ENCODE assay signal across 22 cellular contexts in the genomic region with DNA sequence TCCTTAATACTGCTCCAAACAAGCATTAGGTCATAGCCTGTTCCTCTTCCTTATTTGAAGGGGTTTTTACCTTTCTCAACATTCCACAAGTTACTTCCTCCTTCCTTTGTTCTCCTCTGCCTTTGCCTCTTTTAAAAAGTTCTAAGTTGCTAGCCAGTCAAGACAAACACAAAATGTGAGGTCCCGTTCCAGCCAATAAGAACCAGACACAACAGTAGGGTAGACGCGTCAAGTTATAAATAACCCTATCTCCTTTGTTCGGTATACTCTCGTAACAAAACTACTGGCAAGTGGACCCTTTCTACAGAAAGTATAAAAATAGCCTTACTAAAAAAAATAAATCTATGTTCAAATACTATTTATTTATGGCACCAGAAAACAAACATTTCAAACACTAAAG. TPM values are rescaled to one million over a fixed set of nuclear protein-coding genes. Genes with fewer than 3 reads are reported as not detected.
DNase-seq lines count a peak whose midpoint lies in the region; ATAC-seq, FAIRE-seq and TF ChIP-seq lines count a peak whose summit lies in the region.
"Had no signal": no experiment of that assay in that cellular context is flagged by ENCODE, and none has a peak within 500 bp of the region (broad histone marks: within the 10 kb centered on the region; RNA-seq: fewer than 3 reads in every experiment).

No MANE protein-coding gene starts in this region.

- no peak for TF ChIP-seq POLR2A in heart left ventricle (IDR thresholded peaks at IDR 0.05)

- H3K36me3 Mint-ChIP-seq in nephron progenitor cell (ENCODE audit: low read depth) (no peaks in the 10 kb centered on the region), type B pancreatic cell (no peaks in the 10 kb centered on the region)

- H3K36me3 ChIP-seq in heart left ventricle, result no peaks in the 10 kb centered on the region
- no peaks in the 10 kb centered on the region for H3K36me3 ChIP-seq in bronchial epithelial cell (ENCODE audit: control insufficient read depth, insufficient read depth, low read length)

- 25 to 60% (median 42%) methylated on average over 5 of the region's 5 CpGs for WGBS in heart left ventricle, 4 donors
- 40% methylated on average over 5 of the region's 5 CpGs for WGBS in right cardiac atrium

- H3K9me3 ChIP-seq in heart left ventricle (no peaks in the 10 kb centered on the region), right cardiac atrium (ENCODE audit: control insufficient read depth, low read length) (no peaks in the 10 kb centered on the region)

- peaks cover 0 to 3% (median 0%) of the 10 kb centered on the region in 12 donors for H3K4me1 ChIP-seq in heart left ventricle
- no peaks in the 10 kb centered on the region for H3K4me1 ChIP-seq in right cardiac atrium (ENCODE audit: control insufficient read depth, insufficient read depth, low read length)

- intact Hi-C loops in heart left ventricle (cut with DNase I) (no loop called here), right cardiac atrium (cut with DNase I) (no loop called here)

- H3K27me3 ChIP-seq in heart left ventricle, result peaks cover 0 to 38% (median 0%) of the 10 kb centered on the region in 9 donors
- H3K27me3 ChIP-seq in right cardiac atrium (ENCODE audit: control insufficient read depth, insufficient read depth), result no peaks in the 10 kb centered on the region
- no peaks in the 10 kb centered on the region for H3K27me3 ChIP-seq in bronchial epithelial cell (ENCODE audit: control insufficient read depth, insufficient read depth, low read length)

- H3K4me3 Mint-ChIP-seq in nephron progenitor cell (no peak overlapping the region), type B pancreatic cell (no peak overlapping the region)

- FAIRE-seq in bronchial epithelial cell (lab: Jason Lieb, UNC), result no peak
- FAIRE-seq: A204.1, D721Med, GM18507, HTR-8/SVneo had no signal

- ATAC-seq in heart left ventricle (peak in 3 of 4 donors; percentile 73 to 81 (median 78)), right cardiac atrium (no peak), GM18873 (IDR thresholded peaks at IDR 0.05; ENCODE audit: low FRiP score, unreplicated experiment) (no peak)

- H3K4me3 ChIP-seq in heart left ventricle (peak overlapping the region in 8 of 12 donors; percentile 24 to 47 (median 37)), right cardiac atrium (ENCODE audit: low read length) (no peak overlapping the region), bronchial epithelial cell (ENCODE audit: low read depth, low read length) (no peak overlapping the region)

- H3K9me3 Mint-ChIP-seq in nephron progenitor cell, result no peaks in the 10 kb centered on the region
- H3K9me3 Mint-ChIP-seq in type B pancreatic cell, result no peaks in the 10 kb centered on the region

- H3K27ac ChIP-seq in heart left ventricle, result peak overlapping the region in 9 of 12 donors; percentile 9 to 73 (median 61)
- no peak overlapping the region for H3K27ac ChIP-seq in right cardiac atrium (ENCODE audit: low read length)
- H3K27ac ChIP-seq: KMS-11 had no signal

- H3K27ac Mint-ChIP-seq in nephron progenitor cell (peak overlapping the region; percentile 51), type B pancreatic cell (peak overlapping the region; percentile 76)

- H3K4me1 Mint-ChIP-seq in nephron progenitor cell (peaks cover 10% of the 10 kb centered on the region), type B pancreatic cell (ENCODE audit: unreplicated experiment) (peaks cover 14% of the 10 kb centered on the region)

- H3K27me3 Mint-ChIP-seq in nephron progenitor cell (ENCODE audit: low read depth, poor library complexity) (peaks cover 6% of the 10 kb centered on the region), type B pancreatic cell (no peaks in the 10 kb centered on the region)

- TF ChIP-seq CTCF in heart left ventricle (IDR thresholded peaks at IDR 0.05) (no peak), bronchial epithelial cell (IDR thresholded peaks at IDR 0.05; ENCODE audit: insufficient read depth, low read length, severe bottlenecking) (no peak), nephron progenitor cell (IDR thresholded peaks at IDR 0.05) (no peak), type B pancreatic cell (conservative IDR thresholded peaks at IDR 0.05) (no peak)

- DNase-seq in heart left ventricle (no peak), right cardiac atrium (no peak), bronchial epithelial cell (ENCODE audit: low read depth) (peak; percentile 8), nephron progenitor cell (no peak), type B pancreatic cell (ENCODE audit: extremely low spot score, unreplicated experiment) (no peak), NCI-H748 treated with DMSO at 0.1 percent for 48 hours (lab: John Stamatoyannopoulos, UW) (no peak)
- DNase-seq: DMS53, GDM1, MV-4-11, NCI-H1694, NCI-H2081 treated with DMSO at 0.1 percent for 48 hours, NCI-H2171 treated with DMSO at 0.1 percent for 48 hours, NCI-H524 treated with DMSO at 0.1 percent for 48 hours, OCI-M1, SHP77 had no signal

RNA-seq across cellular contexts. Expression of gene ACE2, which starts 6.3 kb away (rescaled TPM):
- 10 to 100 TPM; 15.6 to 59.4 (median 20.7) TPM for total RNA-seq in heart left ventricle
- polyA plus RNA-seq in heart left ventricle, result 1 to 10 TPM; 5.0 to 9.2 TPM
- total RNA-seq in right cardiac atrium, result 10 to 100 TPM in 1 of 4 donors, 1 to 10 TPM in 3; 4.5 to 10.7 (median 5.7) TPM
- 3.6 TPM for polyA plus RNA-seq in right cardiac atrium
- 1.2 TPM in 1 of 2 replicates, not detected in the other for total RNA-seq in bronchial epithelial cell
- total RNA-seq in type B pancreatic cell (ENCODE audit: low replicate concordance), result 22.6 and 74.5 TPM in 2 replicates
- total RNA-seq: H4 had no signal

RNA-seq across cellular contexts. Expression of gene CLTRN, which starts 57.5 kb away (rescaled TPM):
- total RNA-seq in heart left ventricle (1 to 10 TPM in 5 of 9 donors, under 1 TPM in 4; 0.25 to 1.8 (median 1.1) TPM), right cardiac atrium (under 1 TPM in 3 of 4 donors, not detected in 1; 0.29 to 0.97 (median 0.36) TPM), bronchial epithelial cell (0.53 and 1.2 TPM in 2 replicates), type B pancreatic cell (ENCODE audit: low replicate concordance) (1.6 and 3.9 TPM in 2 replicates)
- polyA plus RNA-seq in heart left ventricle (1 to 10 TPM in 1 of 2 donors, under 1 TPM in 1; 0.11 to 1.4 TPM), right cardiac atrium (1.1 TPM)

Comparison
In these comparisons a context has a peak if more than half of its experiments do, and no peak if none do; other contexts are left out.
1. ATAC-seq: peak in heart left ventricle (3 of 4); none in right cardiac atrium (0 of 2) and GM18873 (single experiment).
2. H3K4me3 ChIP-seq: peak in heart left ventricle (8 of 12); none in right cardiac atrium (single experiment) and bronchial epithelial cell (single experiment).